ENCODE assay signal across 1 cellular context in the genomic region with DNA sequence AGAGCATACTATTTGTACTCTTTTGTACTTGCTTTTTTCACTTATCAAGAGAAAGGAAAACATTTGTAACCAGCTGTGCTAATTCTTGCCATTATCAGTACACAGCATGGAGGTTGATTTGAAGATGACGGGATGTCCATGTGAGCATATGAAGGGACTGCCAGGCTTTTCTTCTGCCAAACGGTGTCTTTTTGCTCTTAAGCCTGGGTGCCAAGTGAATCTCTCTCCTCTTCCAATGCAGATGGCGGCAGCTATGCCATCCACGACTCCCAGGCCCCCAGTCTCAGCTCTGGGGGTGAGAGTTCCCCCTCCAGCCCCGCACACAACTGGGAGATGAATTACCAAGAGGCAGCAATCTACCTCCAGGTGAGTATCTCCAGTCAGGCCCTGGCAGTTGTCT.
TF ChIP-seq lines count a peak whose summit lies in the region.

No MANE protein-coding gene starts in this region.

TF ChIP-seq in WTC11, 78 proteins besides CTCF, POLR2A, EP300 and RAD21 (continued from another document):
- TF ChIP-seq, protein P1, sequence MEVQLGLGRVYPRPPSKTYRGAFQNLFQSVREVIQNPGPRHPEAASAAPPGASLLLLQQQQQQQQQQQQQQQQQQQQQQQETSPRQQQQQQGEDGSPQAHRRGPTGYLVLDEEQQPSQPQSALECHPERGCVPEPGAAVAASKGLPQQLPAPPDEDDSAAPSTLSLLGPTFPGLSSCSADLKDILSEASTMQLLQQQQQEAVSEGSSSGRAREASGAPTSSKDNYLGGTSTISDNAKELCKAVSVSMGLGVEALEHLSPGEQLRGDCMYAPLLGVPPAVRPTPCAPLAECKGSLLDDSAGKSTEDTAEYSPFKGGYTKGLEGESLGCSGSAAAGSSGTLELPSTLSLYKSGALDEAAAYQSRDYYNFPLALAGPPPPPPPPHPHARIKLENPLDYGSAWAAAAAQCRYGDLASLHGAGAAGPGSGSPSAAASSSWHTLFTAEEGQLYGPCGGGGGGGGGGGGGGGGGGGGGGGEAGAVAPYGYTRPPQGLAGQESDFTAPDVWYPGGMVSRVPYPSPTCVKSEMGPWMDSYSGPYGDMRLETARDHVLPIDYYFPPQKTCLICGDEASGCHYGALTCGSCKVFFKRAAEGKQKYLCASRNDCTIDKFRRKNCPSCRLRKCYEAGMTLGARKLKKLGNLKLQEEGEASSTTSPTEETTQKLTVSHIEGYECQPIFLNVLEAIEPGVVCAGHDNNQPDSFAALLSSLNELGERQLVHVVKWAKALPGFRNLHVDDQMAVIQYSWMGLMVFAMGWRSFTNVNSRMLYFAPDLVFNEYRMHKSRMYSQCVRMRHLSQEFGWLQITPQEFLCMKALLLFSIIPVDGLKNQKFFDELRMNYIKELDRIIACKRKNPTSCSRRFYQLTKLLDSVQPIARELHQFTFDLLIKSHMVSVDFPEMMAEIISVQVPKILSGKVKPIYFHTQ (CRISPR knock-in tag; IDR thresholded peaks at IDR 0.05), result no peak
- TF ChIP-seq HMGA2 (CRISPR knock-in tag; IDR thresholded peaks at IDR 0.05) (no peak), ZNF138 (CRISPR knock-in tag; conservative IDR thresholded peaks at IDR 0.05) (no peak), ZNF532 (CRISPR knock-in tag; IDR thresholded peaks at IDR 0.05; ENCODE audit: borderline replicate concordance) (no peak), SP1 (CRISPR knock-in tag; conservative IDR thresholded peaks at IDR 0.05) (no peak)
